14 cellular contexts compared by ENCODE assay signal in the genomic region with DNA sequence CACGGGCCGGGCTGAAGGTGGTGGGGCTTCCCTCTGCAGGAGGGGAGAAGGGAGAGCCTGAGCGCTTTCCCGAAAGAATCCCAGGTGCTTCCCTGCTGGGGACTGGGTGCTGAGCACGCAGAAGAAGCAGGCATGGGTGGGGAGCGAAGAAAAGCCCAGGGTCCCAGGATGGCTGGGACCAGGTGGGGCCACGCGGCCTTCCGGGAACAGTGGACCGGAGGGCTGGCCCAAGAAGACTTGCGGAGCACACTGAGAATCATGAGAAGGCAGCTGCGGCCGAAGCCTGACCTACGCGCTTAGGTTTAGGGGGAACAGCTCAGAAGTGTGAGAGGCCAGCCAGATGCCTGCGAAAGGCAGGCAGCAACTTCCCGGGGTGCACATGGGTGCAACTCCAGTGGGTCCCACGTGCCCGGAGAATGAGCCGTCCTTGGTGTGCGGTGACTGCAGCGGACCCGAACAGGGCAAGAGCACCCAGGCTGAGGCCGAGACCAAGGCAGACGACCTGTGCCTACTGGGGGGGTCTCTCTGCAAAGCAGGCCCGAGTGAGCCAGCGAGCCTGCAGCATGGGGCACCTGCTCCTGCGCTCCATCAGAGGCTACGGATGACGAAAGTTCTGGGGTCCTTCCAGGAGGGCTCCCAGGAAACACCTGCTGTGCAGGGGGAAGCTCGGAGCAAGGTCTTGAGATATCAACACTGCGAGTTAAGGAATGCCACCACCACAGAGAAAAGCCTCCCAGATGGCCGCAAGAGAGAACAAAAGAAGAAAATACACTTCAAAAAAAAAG.
"Had no signal": no experiment of that assay in that cellular context is flagged by ENCODE, and none has a peak within 500 bp of the region (broad histone marks: within the 10 kb centered on the region; RNA-seq: fewer than 3 reads in every experiment).

No MANE protein-coding gene starts in this region.

- H2AFZ ChIP-seq: parathyroid adenoma had no signal

- H3K9ac ChIP-seq: parathyroid adenoma had no signal

- DNase-seq: activated CD4-positive, alpha-beta T cell treated with anti-CD3 and anti-CD28 coated beads for 36 hours; activated CD8-positive, alpha-beta memory T cell treated with anti-CD3 and anti-CD28 coated beads, Interleukin-2, amount 50 U/mL, for 48 hours; activated CD8-positive, alpha-beta T cell treated with anti-CD3 and anti-CD28 coated beads, Interleukin-2, amount 10 ng/mL, durations not matched to agents 7 days and 5 days; activated naive CD4-positive, alpha-beta T cell treated with Interleukin-2 at 50 U/mL for 16 hours; left colon; stimulated activated CD4-positive, alpha-beta T cell treated with anti-CD3 and anti-CD28 coated beads, Interleukin-4, amount 100 ng/mL, for 4 hours; stimulated activated naive CD8-positive, alpha-beta T cell treated with anti-CD3 and anti-CD28 coated beads, Interleukin-15, amount 100 ng/mL, for 72 hours; T-cell; testis had no signal

- H3K9me3 ChIP-seq: testis had no signal

- H3K36me3 Mint-ChIP-seq: natural killer cell treated with Interleukin-12 subunit alpha and Interleukin-12 subunit beta and Interleukin-15 and Interleukin-18, amount 100 ng/mL, for 72 hours had no signal

- H3K27ac Mint-ChIP-seq: activated CD4-positive, alpha-beta T cell treated with anti-CD3 and anti-CD28 coated beads for 36 hours; activated CD8-positive, alpha-beta T cell treated with anti-CD3 and anti-CD28 coated beads, Interleukin-2, amount 10 ng/mL, durations not matched to agents 7 days and 5 days; T-cell had no signal

- H3K27me3 Mint-ChIP-seq: activated CD4-positive, alpha-beta T cell treated with anti-CD3 and anti-CD28 coated beads for 36 hours; dendritic cell treated with granulocyte-macrophage colony-stimulating factor and Interleukin-4, amounts not matched to agents 40 ng/mL and 50 ng/mL, for 4 days; memory B cell; natural killer cell treated with Interleukin-12 subunit alpha and Interleukin-12 subunit beta and Interleukin-15 and Interleukin-18, amount 100 ng/mL, for 72 hours; stimulated activated naive CD8-positive, alpha-beta T cell treated with anti-CD3 and anti-CD28 coated beads, Interleukin-15, amount 100 ng/mL, for 72 hours; T-cell had no signal

- H3K27ac ChIP-seq: parathyroid adenoma, testis, VCaP had no signal

- H3K4me3 ChIP-seq: testis had no signal

- H3K4me3 Mint-ChIP-seq: activated CD4-positive, alpha-beta T cell treated with anti-CD3 and anti-CD28 coated beads for 36 hours; activated CD8-positive, alpha-beta T cell treated with anti-CD3 and anti-CD28 coated beads, Interleukin-2, amount 10 ng/mL, durations not matched to agents 7 days and 5 days; dendritic cell treated with granulocyte-macrophage colony-stimulating factor and Interleukin-4, amounts not matched to agents 40 ng/mL and 50 ng/mL, for 4 days; memory B cell; natural killer cell treated with Interleukin-12 subunit alpha and Interleukin-12 subunit beta and Interleukin-15 and Interleukin-18, amount 100 ng/mL, for 72 hours; stimulated activated naive CD8-positive, alpha-beta T cell treated with anti-CD3 and anti-CD28 coated beads, Interleukin-15, amount 100 ng/mL, for 72 hours; T-cell had no signal

- H3K27me3 ChIP-seq: testis had no signal

- H3K9me3 Mint-ChIP-seq: dendritic cell treated with granulocyte-macrophage colony-stimulating factor and Interleukin-4, amounts not matched to agents 40 ng/mL and 50 ng/mL, for 4 days; memory B cell; natural killer cell treated with Interleukin-12 subunit alpha and Interleukin-12 subunit beta and Interleukin-15 and Interleukin-18, amount 100 ng/mL, for 72 hours; stimulated activated naive CD8-positive, alpha-beta T cell treated with anti-CD3 and anti-CD28 coated beads, Interleukin-15, amount 100 ng/mL, for 72 hours; T-cell had no signal
